In the genomic region with DNA sequence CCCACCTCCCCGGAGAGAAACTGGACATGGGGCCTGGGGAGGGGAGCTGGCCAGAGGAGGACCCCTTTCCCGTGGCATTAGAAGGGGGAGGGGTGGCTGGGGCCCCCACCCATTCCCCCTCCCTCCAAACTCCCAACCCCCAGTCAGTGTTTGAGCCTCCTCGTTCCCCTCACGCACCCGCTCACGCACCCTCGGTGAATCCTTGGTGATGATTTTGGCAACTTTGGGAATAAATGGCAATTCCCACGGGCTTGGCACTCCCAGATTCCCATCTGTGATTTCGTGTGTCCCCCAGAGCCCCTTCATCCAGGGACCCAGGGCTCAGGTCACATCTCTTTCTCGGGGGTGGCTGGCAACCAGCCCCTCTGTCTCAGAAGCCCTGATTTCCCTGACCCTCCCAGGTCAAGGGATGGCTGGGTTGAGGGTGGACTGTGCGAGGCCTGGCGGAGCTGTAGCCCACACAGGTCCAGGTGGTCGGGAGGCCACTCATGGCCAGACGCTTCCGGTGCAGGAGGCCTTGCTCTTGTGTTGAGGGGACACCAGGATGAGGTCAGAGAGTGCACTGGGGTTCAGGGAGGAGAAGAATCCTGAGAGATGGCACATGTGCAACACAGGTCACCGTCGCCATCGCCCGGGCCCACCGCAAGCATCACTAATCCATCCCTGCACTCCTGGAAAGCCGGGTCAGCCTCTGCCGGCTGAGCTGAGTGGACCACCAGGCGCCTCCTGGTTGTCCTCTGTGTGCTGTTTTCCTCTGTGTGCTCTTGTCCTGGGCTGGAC, we compare ENCODE assay signal across 18 cellular contexts. TPM values are rescaled to one million over a fixed set of nuclear protein-coding genes. Genes with fewer than 3 reads are reported as not detected.
DNase-seq lines count a peak whose midpoint lies in the region; ATAC-seq and TF ChIP-seq lines count a peak whose summit lies in the region.
"Had no signal": no experiment of that assay in that cellular context is flagged by ENCODE, and none has a peak within 500 bp of the region (broad histone marks: within the 10 kb centered on the region; RNA-seq: fewer than 3 reads in every experiment).

No MANE protein-coding gene starts in this region.

- peak; percentile 25 for DNase-seq in activated naive CD8-positive, alpha-beta T cell treated with anti-CD3 and anti-CD28 coated beads, Interleukin-2, amount 10 ng/mL, durations not matched to agents 7 days and 5 days
- no peak for DNase-seq in activated naive CD8-positive, alpha-beta T cell treated with anti-CD3 and anti-CD28 coated beads, Interleukin-2, amount 50 U/mL, for 24 hours
- no peak for DNase-seq in RWPE1 (ENCODE audit: low spot score)
- no peak for DNase-seq in neuronal stem cell (ENCODE audit: low spot score)
- DNase-seq in stimulated activated naive B cell treated with anti-CD40 and anti-IgM and Interleukin-4, amounts not matched to agents 10 μg/mL and 1 μg/mL and 100 μg/mL, for 72 hours, result no peak
- no peak for DNase-seq in KG1 (lab: John Stamatoyannopoulos, UW)
- DNase-seq in hepatic stellate cell (ENCODE audit: low spot score), result no peak
- DNase-seq: COR-L47, HCEC 1CT, NCI-H1105 treated with DMSO at 0.1 percent for 48 hours, NCI-H1694, NCI-H2081 treated with DMSO at 0.1 percent for 48 hours, SHP77 had no signal

- H3K27me3 Mint-ChIP-seq in activated naive CD8-positive, alpha-beta T cell treated with anti-CD3 and anti-CD28 coated beads, Interleukin-2, amount 10 ng/mL, durations not matched to agents 7 days and 5 days, result no peaks in the 10 kb centered on the region
- H3K27me3 Mint-ChIP-seq in activated naive CD8-positive, alpha-beta T cell treated with anti-CD3 and anti-CD28 coated beads, Interleukin-2, amount 50 U/mL, for 24 hours, result no peaks in the 10 kb centered on the region
- no peaks in the 10 kb centered on the region for H3K27me3 Mint-ChIP-seq in stimulated activated naive B cell treated with anti-CD40 and anti-IgM and Interleukin-4, amounts not matched to agents 10 μg/mL and 1 μg/mL and 100 μg/mL, for 72 hours

- CTCF ChIA-PET in RWPE1 (lab: Yijun Ruan, JAX), result no interaction called here

- no peak overlapping the region for H2BK120ac ChIP-seq in neuronal stem cell (ENCODE audit: low read depth, low read length)

- H3K9me3 Mint-ChIP-seq in activated naive CD8-positive, alpha-beta T cell treated with anti-CD3 and anti-CD28 coated beads, Interleukin-2, amount 10 ng/mL, durations not matched to agents 7 days and 5 days, result no peaks in the 10 kb centered on the region
- H3K9me3 Mint-ChIP-seq in activated naive CD8-positive, alpha-beta T cell treated with anti-CD3 and anti-CD28 coated beads, Interleukin-2, amount 50 U/mL, for 24 hours, result no peaks in the 10 kb centered on the region
- no peaks in the 10 kb centered on the region for H3K9me3 Mint-ChIP-seq in stimulated activated naive B cell treated with anti-CD40 and anti-IgM and Interleukin-4, amounts not matched to agents 10 μg/mL and 1 μg/mL and 100 μg/mL, for 72 hours

- peaks cover 0 to 2% of the 10 kb centered on the region in 2 donors for H3K9me3 ChIP-seq in neuronal stem cell (replicated peaks in 1 of 2; ENCODE audit: control insufficient read depth in 2 of 2, insufficient read depth in 1 of 2, low read depth in 1 of 2, low read length in 2 of 2)

- H3K23ac ChIP-seq in neuronal stem cell (ENCODE audit: low read depth, low read length, poor library complexity), result no peak overlapping the region

- no peak overlapping the region for H2AK5ac ChIP-seq in neuronal stem cell (ENCODE audit: low read depth, low read length)

- H4K8ac ChIP-seq in neuronal stem cell (ENCODE audit: low read depth, low read length), result no peak overlapping the region

- no peak overlapping the region for H4K91ac ChIP-seq in neuronal stem cell (ENCODE audit: low read depth, low read length, poor library complexity)

- no peak overlapping the region for H3K18ac ChIP-seq in neuronal stem cell (ENCODE audit: low read length)

- no peak overlapping the region for H3K14ac ChIP-seq in neuronal stem cell (ENCODE audit: low read length)

- no peak overlapping the region for H3K4me3 ChIP-seq in neuronal stem cell (ENCODE audit: low read length in 2 of 2)

- no peak overlapping the region for H3K9ac ChIP-seq in neuronal stem cell (ENCODE audit: low read depth, low read length, poor library complexity)

- no peak overlapping the region for H3K4me3 Mint-ChIP-seq in activated naive CD8-positive, alpha-beta T cell treated with anti-CD3 and anti-CD28 coated beads, Interleukin-2, amount 10 ng/mL, durations not matched to agents 7 days and 5 days
- no peak overlapping the region for H3K4me3 Mint-ChIP-seq in activated naive CD8-positive, alpha-beta T cell treated with anti-CD3 and anti-CD28 coated beads, Interleukin-2, amount 50 U/mL, for 24 hours
- H3K4me3 Mint-ChIP-seq in stimulated activated naive B cell treated with anti-CD40 and anti-IgM and Interleukin-4, amounts not matched to agents 10 μg/mL and 1 μg/mL and 100 μg/mL, for 72 hours, result no peak overlapping the region
- H3K4me3 Mint-ChIP-seq: CD14-positive monocyte had no signal

- peaks cover 34 to 82% of the 10 kb centered on the region in 2 donors for H3K36me3 ChIP-seq in neuronal stem cell (replicated peaks in 1 of 2; ENCODE audit: control insufficient read depth in 2 of 2, insufficient read depth in 2 of 2, low read length in 2 of 2)

- no peak for TF ChIP-seq CTCF in RWPE1 (conservative IDR thresholded peaks at IDR 0.05; ENCODE audit: low read depth)

- H3K79me1 ChIP-seq in neuronal stem cell (ENCODE audit: low read depth, low read length), result peaks cover 9% of the 10 kb centered on the region

- no peak overlapping the region for H2BK12ac ChIP-seq in neuronal stem cell (ENCODE audit: low read length)

- no peak overlapping the region for H3K27ac Mint-ChIP-seq in activated naive CD8-positive, alpha-beta T cell treated with anti-CD3 and anti-CD28 coated beads, Interleukin-2, amount 10 ng/mL, durations not matched to agents 7 days and 5 days
- no peak overlapping the region for H3K27ac Mint-ChIP-seq in activated naive CD8-positive, alpha-beta T cell treated with anti-CD3 and anti-CD28 coated beads, Interleukin-2, amount 50 U/mL, for 24 hours
- peak overlapping the region; percentile 14 for H3K27ac Mint-ChIP-seq in stimulated activated naive B cell treated with anti-CD40 and anti-IgM and Interleukin-4, amounts not matched to agents 10 μg/mL and 1 μg/mL and 100 μg/mL, for 72 hours

- no peak for ATAC-seq in activated naive CD8-positive, alpha-beta T cell treated with anti-CD3 and anti-CD28 coated beads, Interleukin-2, amount 10 ng/mL, durations not matched to agents 7 days and 5 days (ENCODE audit: low read depth)
- ATAC-seq in activated naive CD8-positive, alpha-beta T cell treated with anti-CD3 and anti-CD28 coated beads, Interleukin-2, amount 50 U/mL, for 24 hours, result no peak
- ATAC-seq in stimulated activated naive B cell treated with anti-CD40 and anti-IgM and Interleukin-4, amounts not matched to agents 10 μg/mL and 1 μg/mL and 100 μg/mL, for 72 hours (replicated peaks), result no peak
- no peak for ATAC-seq in GM19035 (IDR thresholded peaks at IDR 0.05; ENCODE audit: unreplicated experiment)

- no peaks in the 10 kb centered on the region for H3K4me1 Mint-ChIP-seq in activated naive CD8-positive, alpha-beta T cell treated with anti-CD3 and anti-CD28 coated beads, Interleukin-2, amount 10 ng/mL, durations not matched to agents 7 days and 5 days
- no peaks in the 10 kb centered on the region for H3K4me1 Mint-ChIP-seq in activated naive CD8-positive, alpha-beta T cell treated with anti-CD3 and anti-CD28 coated beads, Interleukin-2, amount 50 U/mL, for 24 hours
- H3K4me1 Mint-ChIP-seq in stimulated activated naive B cell treated with anti-CD40 and anti-IgM and Interleukin-4, amounts not matched to agents 10 μg/mL and 1 μg/mL and 100 μg/mL, for 72 hours, result peaks cover 0 to 7% of the 10 kb centered on the region in 2 donors
- H3K4me1 Mint-ChIP-seq: CD14-positive monocyte had no signal

- POLR2A ChIA-PET in activated naive CD8-positive, alpha-beta T cell treated with anti-CD3 and anti-CD28 coated beads, Interleukin-2, amount 10 ng/mL, durations not matched to agents 7 days and 5 days (lab: Charles Lee), result no interaction called here
- POLR2A ChIA-PET in RWPE1 (lab: Yijun Ruan, JAX; ENCODE audit: low non-redundant PET), result no interaction called here

- no peak overlapping the region for H3K4ac ChIP-seq in neuronal stem cell (ENCODE audit: low read length)

- peaks cover 4% of the 10 kb centered on the region for H3K36me3 Mint-ChIP-seq in activated naive CD8-positive, alpha-beta T cell treated with anti-CD3 and anti-CD28 coated beads, Interleukin-2, amount 10 ng/mL, durations not matched to agents 7 days and 5 days
- peaks cover 25% of the 10 kb centered on the region for H3K36me3 Mint-ChIP-seq in activated naive CD8-positive, alpha-beta T cell treated with anti-CD3 and anti-CD28 coated beads, Interleukin-2, amount 50 U/mL, for 24 hours (ENCODE audit: low read depth)
- peaks cover 46 to 59% of the 10 kb centered on the region in 2 donors for H3K36me3 Mint-ChIP-seq in stimulated activated naive B cell treated with anti-CD40 and anti-IgM and Interleukin-4, amounts not matched to agents 10 μg/mL and 1 μg/mL and 100 μg/mL, for 72 hours

- H3K27me3 ChIP-seq in neuronal stem cell (ENCODE audit: control insufficient read depth in 3 of 3, insufficient read depth in 3 of 3, low read depth in 1 of 3, low read length in 3 of 3), result no peaks in the 10 kb centered on the region

- peak overlapping the region; percentile 29 for H2BK5ac ChIP-seq in neuronal stem cell (ENCODE audit: low read length)

- no peak overlapping the region for H3K4me2 ChIP-seq in neuronal stem cell (ENCODE audit: insufficient read depth, low read length, poor library complexity, severe bottlenecking)

- WGBS in neuronal stem cell (ENCODE audit: extremely low coverage in 2 of 2, insufficient read length in 2 of 2, insufficient replicate concordance in 1 of 2), 2 donors, result no CpG with 5 or more reads among the region's 23 CpGs

- H2AFZ ChIP-seq in neuronal stem cell (ENCODE audit: low read length), result no peak overlapping the region

- H2BK15ac ChIP-seq in neuronal stem cell (ENCODE audit: low read length), result no peak overlapping the region

- H3K4me1 ChIP-seq in neuronal stem cell (ENCODE audit: control insufficient read depth in 2 of 2, insufficient read depth in 1 of 2, low read depth in 1 of 2, low read length in 2 of 2), result no peaks in the 10 kb centered on the region

- 0 out of 2 replicates have a peak overlapping the region, but pooled peaks have one; percentile 4 for H3K27ac ChIP-seq in RWPE1
- no peak overlapping the region for H3K27ac ChIP-seq in neuronal stem cell (replicated peaks; ENCODE audit: low read length)
- H3K27ac ChIP-seq: 22Rv1 had no signal

RNA-seq across cellular contexts. Expression of gene EPN1, which starts 20.7 kb away (rescaled TPM):
- total RNA-seq in activated naive CD8-positive, alpha-beta T cell treated with anti-CD3 and anti-CD28 coated beads, Interleukin-2, amount 10 ng/mL, durations not matched to agents 7 days and 5 days, result 10 to 100 TPM; 55.3 to 58.2 TPM
- 91.8 TPM for polyA plus RNA-seq in neuronal stem cell (2013, experiment 1 of 2)
- 89.2 TPM for polyA plus RNA-seq in neuronal stem cell (2013, experiment 2 of 2)

RNA-seq across cellular contexts. Expression of gene U2AF2, which starts 40.9 kb away (rescaled TPM):
- total RNA-seq in activated naive CD8-positive, alpha-beta T cell treated with anti-CD3 and anti-CD28 coated beads, Interleukin-2, amount 10 ng/mL, durations not matched to agents 7 days and 5 days, result 100 to 1,000 TPM; 257 to 267 TPM
- 155 TPM for polyA plus RNA-seq in neuronal stem cell (2013, experiment 1 of 2)
- polyA plus RNA-seq in neuronal stem cell (2013, experiment 2 of 2), result 147 TPM

RNA-seq across cellular contexts. Expression of gene NLRP9, which starts 42.5 kb away (rescaled TPM):
- not detected for total RNA-seq in activated naive CD8-positive, alpha-beta T cell treated with anti-CD3 and anti-CD28 coated beads, Interleukin-2, amount 10 ng/mL, durations not matched to agents 7 days and 5 days
- not detected for polyA plus RNA-seq in neuronal stem cell (2013, experiment 1 of 2)
- not detected for polyA plus RNA-seq in neuronal stem cell (2013, experiment 2 of 2)
- total RNA-seq: NCI-H460 had no signal
- polyA plus RNA-seq: AG04450, CD14-positive monocyte had no signal

RNA-seq across cellular contexts. Expression of gene CCDC106, which starts 47.7 kb away (rescaled TPM):
- 10 to 100 TPM; 12.1 to 13.4 TPM for total RNA-seq in activated naive CD8-positive, alpha-beta T cell treated with anti-CD3 and anti-CD28 coated beads, Interleukin-2, amount 10 ng/mL, durations not matched to agents 7 days and 5 days
- 19.8 TPM for polyA plus RNA-seq in neuronal stem cell (2013, experiment 1 of 2)
- 19.8 TPM for polyA plus RNA-seq in neuronal stem cell (2013, experiment 2 of 2)

RNA-seq across cellular contexts. Expression of gene ZNF581, which starts 52.3 kb away (rescaled TPM):
- 10 to 100 TPM; 28.6 to 31.7 TPM for total RNA-seq in activated naive CD8-positive, alpha-beta T cell treated with anti-CD3 and anti-CD28 coated beads, Interleukin-2, amount 10 ng/mL, durations not matched to agents 7 days and 5 days
- 37.9 TPM for polyA plus RNA-seq in neuronal stem cell (2013, experiment 1 of 2)
- polyA plus RNA-seq in neuronal stem cell (2013, experiment 2 of 2), result 37.2 TPM
